In the genomic region with DNA sequence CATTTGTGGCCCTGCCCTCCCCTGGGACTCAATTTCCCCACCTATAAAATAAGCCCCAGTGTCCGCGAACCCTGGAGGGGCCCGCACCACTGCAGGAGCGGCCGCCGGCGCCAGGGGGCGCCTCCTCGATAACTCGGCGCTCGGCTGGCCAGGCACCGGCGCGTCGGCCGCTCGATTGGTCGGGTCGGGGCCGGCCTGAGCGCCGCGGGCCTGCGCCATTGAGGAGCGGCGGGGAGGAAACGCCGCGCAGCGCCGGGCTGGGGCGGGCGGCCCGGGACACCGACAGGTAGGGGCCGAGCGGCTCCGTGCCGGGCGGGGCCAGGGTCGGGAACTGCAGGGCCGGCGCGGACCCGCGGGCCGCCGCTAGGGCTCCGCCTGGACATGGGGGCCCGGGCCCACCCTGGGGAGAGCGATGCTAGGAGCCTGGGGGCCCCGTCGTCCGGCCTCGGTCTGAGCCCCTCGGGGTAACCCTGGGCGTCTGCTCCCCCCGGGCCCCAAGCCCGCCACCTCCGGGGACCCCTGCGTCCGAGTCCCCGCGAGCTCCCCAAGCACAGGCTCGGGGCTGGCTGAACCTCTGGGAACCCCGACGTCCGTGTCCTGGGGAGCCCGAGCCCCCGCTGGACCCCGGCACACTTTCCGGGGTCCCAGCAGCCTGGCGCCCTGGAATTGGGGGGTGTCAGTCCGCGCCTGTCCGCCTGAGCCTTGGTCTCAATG, we compare ENCODE assay signal across 8 cellular contexts. TPM values are rescaled to one million over a fixed set of nuclear protein-coding genes. Genes with fewer than 3 reads are reported as not detected.
DNase-seq lines count a peak whose midpoint lies in the region; ATAC-seq and TF ChIP-seq lines count a peak whose summit lies in the region.

A gene with protein sequence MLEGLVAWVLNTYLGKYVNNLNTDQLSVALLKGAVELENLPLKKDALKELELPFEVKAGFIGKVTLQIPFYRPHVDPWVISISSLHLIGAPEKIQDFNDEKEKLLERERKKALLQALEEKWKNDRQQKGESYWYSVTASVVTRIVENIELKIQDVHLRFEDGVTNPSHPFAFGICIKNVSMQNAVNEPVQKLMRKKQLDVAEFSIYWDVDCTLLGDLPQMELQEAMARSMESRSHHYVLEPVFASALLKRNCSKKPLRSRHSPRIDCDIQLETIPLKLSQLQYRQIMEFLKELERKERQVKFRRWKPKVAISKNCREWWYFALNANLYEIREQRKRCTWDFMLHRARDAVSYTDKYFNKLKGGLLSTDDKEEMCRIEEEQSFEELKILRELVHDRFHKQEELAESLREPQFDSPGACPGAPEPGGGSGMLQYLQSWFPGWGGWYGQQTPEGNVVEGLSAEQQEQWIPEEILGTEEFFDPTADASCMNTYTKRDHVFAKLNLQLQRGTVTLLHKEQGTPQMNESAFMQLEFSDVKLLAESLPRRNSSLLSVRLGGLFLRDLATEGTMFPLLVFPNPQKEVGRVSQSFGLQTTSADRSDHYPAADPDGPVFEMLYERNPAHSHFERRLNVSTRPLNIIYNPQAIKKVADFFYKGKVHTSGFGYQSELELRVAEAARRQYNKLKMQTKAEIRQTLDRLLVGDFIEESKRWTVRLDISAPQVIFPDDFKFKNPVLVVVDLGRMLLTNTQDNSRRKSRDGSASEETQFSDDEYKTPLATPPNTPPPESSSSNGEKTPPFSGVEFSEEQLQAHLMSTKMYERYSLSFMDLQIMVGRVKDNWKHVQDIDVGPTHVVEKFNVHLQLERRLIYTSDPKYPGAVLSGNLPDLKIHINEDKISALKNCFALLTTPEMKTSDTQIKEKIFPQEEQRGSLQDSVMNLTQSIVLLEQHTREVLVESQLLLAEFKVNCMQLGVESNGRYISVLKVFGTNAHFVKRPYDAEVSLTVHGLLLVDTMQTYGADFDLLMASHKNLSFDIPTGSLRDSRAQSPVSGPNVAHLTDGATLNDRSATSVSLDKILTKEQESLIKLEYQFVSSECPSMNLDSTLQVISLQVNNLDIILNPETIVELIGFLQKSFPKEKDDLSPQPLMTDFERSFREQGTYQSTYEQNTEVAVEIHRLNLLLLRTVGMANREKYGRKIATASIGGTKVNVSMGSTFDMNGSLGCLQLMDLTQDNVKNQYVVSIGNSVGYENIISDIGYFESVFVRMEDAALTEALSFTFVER (N-terminal part only) (plus strand): TSS at position 196 of the 714 bp plus-strand sequence. CDS start 4,237 bp downstream, outside the sequence.

- peak; percentile 66 for ATAC-seq in GM19452 (IDR thresholded peaks at IDR 0.05; ENCODE audit: unreplicated experiment)
- ATAC-seq in activated T-helper 17 cell treated with anti-CD3 and anti-CD28 coated beads, Interleukin-2, amount 50 U/mL, for 72 hours (replicated peaks): peak; percentile 92
- ATAC-seq in natural killer cell treated with Interleukin-12 subunit alpha and Interleukin-12 subunit beta and Interleukin-15 and Interleukin-18, amount 100 ng/mL, for 72 hours: peak; percentile 97 to 98
- ATAC-seq in stimulated activated naive CD8-positive, alpha-beta T cell treated with anti-CD3 and anti-CD28 coated beads, Interleukin-15, Interleukin-2, amounts not matched to agents 100 U/mL and 50 U/mL, for 24 hours: peak; percentile 98

- H3K4me3 ChIP-seq in fibroblast of pulmonary artery (replicated peaks; ENCODE audit: low read depth, low read length): peak within 1 kb of the TSS; percentile 91

- peak within 1 kb of the TSS; percentile 77 for H3K27ac Mint-ChIP-seq in activated T-helper 17 cell treated with anti-CD3 and anti-CD28 coated beads, Interleukin-2, amount 50 U/mL, for 72 hours
- H3K27ac Mint-ChIP-seq in natural killer cell treated with Interleukin-12 subunit alpha and Interleukin-12 subunit beta and Interleukin-15 and Interleukin-18, amount 100 ng/mL, for 72 hours: peak within 1 kb of the TSS in 1 of 2 donors; percentile 72

- H3K4me1 Mint-ChIP-seq in activated T-helper 17 cell treated with anti-CD3 and anti-CD28 coated beads, Interleukin-2, amount 50 U/mL, for 72 hours: no peaks in the 10 kb centered on the region
- peaks cover 8 to 13% of the 10 kb centered on the region in 2 donors for H3K4me1 Mint-ChIP-seq in natural killer cell treated with Interleukin-12 subunit alpha and Interleukin-12 subunit beta and Interleukin-15 and Interleukin-18, amount 100 ng/mL, for 72 hours (ENCODE audit: low read depth in 2 of 2)

- DNase-seq in COR-L47 (lab: John Stamatoyannopoulos, UW): peak; percentile 63
- peak in 65 of 76 experiments; percentile 11 to 83 (median 58) for DNase-seq in HUDEP-2 (lab: John Stamatoyannopoulos, UW; ENCODE audit: unreplicated experiment in 76 of 76)
- peak; percentile 93 for DNase-seq in RPMI8226
- peak; percentile 76 for DNase-seq in fibroblast of pulmonary artery (ENCODE audit: low read depth)
- DNase-seq in natural killer cell treated with Interleukin-12 subunit alpha and Interleukin-12 subunit beta and Interleukin-15 and Interleukin-18, amount 100 ng/mL, for 72 hours (ENCODE audit: low spot score): peak; percentile 91
- peak; percentile 93 for DNase-seq in stimulated activated naive CD8-positive, alpha-beta T cell treated with anti-CD3 and anti-CD28 coated beads, Interleukin-15, Interleukin-2, amounts not matched to agents 100 U/mL and 50 U/mL, for 24 hours

- H3K36me3 Mint-ChIP-seq in activated T-helper 17 cell treated with anti-CD3 and anti-CD28 coated beads, Interleukin-2, amount 50 U/mL, for 72 hours (ENCODE audit: low read depth): peaks cover 5% of the 10 kb centered on the region
- no peaks in the 10 kb centered on the region for H3K36me3 Mint-ChIP-seq in natural killer cell treated with Interleukin-12 subunit alpha and Interleukin-12 subunit beta and Interleukin-15 and Interleukin-18, amount 100 ng/mL, for 72 hours

- no peaks in the 10 kb centered on the region for H3K27me3 Mint-ChIP-seq in activated T-helper 17 cell treated with anti-CD3 and anti-CD28 coated beads, Interleukin-2, amount 50 U/mL, for 72 hours
- H3K27me3 Mint-ChIP-seq in natural killer cell treated with Interleukin-12 subunit alpha and Interleukin-12 subunit beta and Interleukin-15 and Interleukin-18, amount 100 ng/mL, for 72 hours: no peaks in the 10 kb centered on the region

- peak; percentile 57 for TF ChIP-seq CTCF in fibroblast of pulmonary artery (IDR thresholded peaks at IDR 0.05; ENCODE audit: low read length, missing control alignments)

- peak within 1 kb of the TSS; percentile 72 for H3K4me3 Mint-ChIP-seq in activated T-helper 17 cell treated with anti-CD3 and anti-CD28 coated beads, Interleukin-2, amount 50 U/mL, for 72 hours
- peak within 1 kb of the TSS; percentile 85 for H3K4me3 Mint-ChIP-seq in natural killer cell treated with Interleukin-12 subunit alpha and Interleukin-12 subunit beta and Interleukin-15 and Interleukin-18, amount 100 ng/mL, for 72 hours

- no peaks in the 10 kb centered on the region for H3K9me3 Mint-ChIP-seq in activated T-helper 17 cell treated with anti-CD3 and anti-CD28 coated beads, Interleukin-2, amount 50 U/mL, for 72 hours
- no peaks in the 10 kb centered on the region for H3K9me3 Mint-ChIP-seq in natural killer cell treated with Interleukin-12 subunit alpha and Interleukin-12 subunit beta and Interleukin-15 and Interleukin-18, amount 100 ng/mL, for 72 hours

RNA-seq across cellular contexts. Expression of the gene that starts here (rescaled TPM):
- 10 to 100 TPM; 30.4 to 35.6 TPM for total RNA-seq in activated T-helper 17 cell treated with anti-CD3 and anti-CD28 coated beads, Interleukin-2, amount 50 U/mL, for 72 hours
- total RNA-seq in natural killer cell treated with Interleukin-12 subunit alpha and Interleukin-12 subunit beta and Interleukin-15 and Interleukin-18, amount 100 ng/mL, for 72 hours: 10 to 100 TPM; 41.8 to 71.7 TPM

Comparison
In these comparisons a context has a peak if more than half of its experiments do, and no peak if none do; other contexts are left out.
1. Peak in every context shown above with its lines: DNase-seq, ATAC-seq and H3K4me3 ChIP-seq.